28 cellular contexts compared by ENCODE assay signal in genomic region chr18:43952398-43952797, GRCh38.
"Had no signal": no experiment of that assay in that cellular context is flagged by ENCODE, and none has a peak within 500 bp of the region (broad histone marks: within the 10 kb centered on the region; RNA-seq: fewer than 3 reads in every experiment).

No MANE protein-coding gene starts in this region.

- H3K4me1 ChIP-seq: body of pancreas, esophagus squamous epithelium, heart right ventricle had no signal

- H3K36me3 ChIP-seq: esophagus squamous epithelium, gastroesophageal sphincter, heart right ventricle had no signal

- H3K4me3 Mint-ChIP-seq: activated CD4-positive, alpha-beta memory T cell treated with anti-CD3 and anti-CD28 coated beads, Interleukin-2, amount 10 ng/mL, durations not matched to agents 7 days and 5 days; activated CD4-positive, alpha-beta T cell treated with anti-CD3 and anti-CD28 coated beads for 36 hours; activated CD4-positive, alpha-beta T cell treated with anti-CD3 and anti-CD28 coated beads, Interleukin-2, amount 10 ng/mL, durations not matched to agents 24 days and 14 days; activated naive CD4-positive, alpha-beta T cell treated with anti-CD3 and anti-CD28 coated beads, Interleukin-2, amount 10 ng/mL, durations not matched to agents 7 days and 5 days; activated naive CD8-positive, alpha-beta T cell treated with anti-CD3 and anti-CD28 coated beads, Interleukin-2, amount 10 ng/mL, durations not matched to agents 7 days and 5 days; activated T-cell treated with anti-CD3 and anti-CD28 coated beads, Interleukin-2, amount 50 U/mL, for 24 hours; activated T-cell treated with anti-CD3 and anti-CD28 coated beads, Interleukin-2, amount 50 U/mL, for 72 hours; effector memory CD8-positive, alpha-beta T cell had no signal

- H3K9me3 ChIP-seq: body of pancreas, esophagus squamous epithelium, gastroesophageal sphincter had no signal

- H3K27me3 ChIP-seq: body of pancreas, esophagus squamous epithelium, gastroesophageal sphincter, heart right ventricle had no signal

- H3K4me3 ChIP-seq: body of pancreas, esophagus squamous epithelium, gastroesophageal sphincter, heart right ventricle had no signal

- H3K27ac ChIP-seq: body of pancreas, epithelial cell of prostate, esophagus squamous epithelium, gastroesophageal sphincter, heart right ventricle had no signal

- H3K27me3 Mint-ChIP-seq: activated CD4-positive, alpha-beta memory T cell treated with anti-CD3 and anti-CD28 coated beads, Interleukin-2, amount 10 ng/mL, durations not matched to agents 7 days and 5 days; activated CD4-positive, alpha-beta T cell treated with anti-CD3 and anti-CD28 coated beads for 36 hours; activated CD4-positive, alpha-beta T cell treated with anti-CD3 and anti-CD28 coated beads, Interleukin-2, amount 10 ng/mL, durations not matched to agents 24 days and 14 days; activated naive CD4-positive, alpha-beta T cell treated with anti-CD3 and anti-CD28 coated beads, Interleukin-2, amount 10 ng/mL, durations not matched to agents 7 days and 5 days; activated naive CD8-positive, alpha-beta T cell treated with anti-CD3 and anti-CD28 coated beads, Interleukin-2, amount 10 ng/mL, durations not matched to agents 7 days and 5 days; activated T-cell treated with anti-CD3 and anti-CD28 coated beads, Interleukin-2, amount 50 U/mL, for 24 hours; effector memory CD8-positive, alpha-beta T cell had no signal

- DNase-seq: activated CD4-positive, alpha-beta memory T cell treated with anti-CD3 and anti-CD28 coated beads, Interleukin-2, amount 10 ng/mL, durations not matched to agents 7 days and 5 days; activated CD4-positive, alpha-beta T cell treated with anti-CD3 and anti-CD28 coated beads for 36 hours; activated CD4-positive, alpha-beta T cell treated with anti-CD3 and anti-CD28 coated beads, Interleukin-2, amount 10 ng/mL, durations not matched to agents 24 days and 14 days; activated CD4-positive, CD25-positive, alpha-beta regulatory T cell; activated CD4-positive, CD25-positive, alpha-beta regulatory T cell treated with anti-CD3 and anti-CD28 coated beads, Interleukin-2, amount 50 U/mL, for 72 hours; activated CD8-positive, alpha-beta memory T cell treated with anti-CD3 and anti-CD28 coated beads, Interleukin-2, amount 50 U/mL, for 48 hours; activated gamma-delta T cell; activated naive CD4-positive, alpha-beta T cell; activated naive CD4-positive, alpha-beta T cell treated with anti-CD3 and anti-CD28 coated beads, Interleukin-2, amount 10 ng/mL, durations not matched to agents 7 days and 5 days; activated naive CD8-positive, alpha-beta T cell treated with anti-CD3 and anti-CD28 coated beads, Interleukin-2, amount 10 ng/mL, durations not matched to agents 7 days and 5 days; activated T-cell treated with anti-CD3 and anti-CD28 coated beads for 4 hours; activated T-cell treated with anti-CD3 and anti-CD28 coated beads, Interleukin-2, amount 50 U/mL, for 24 hours; activated T-cell treated with anti-CD3 and anti-CD28 coated beads, Interleukin-2, amount 50 U/mL, for 72 hours; amygdala; aorta; body of pancreas; caudate nucleus; cortex of kidney; dermis blood vessel endothelial cell; effector CD4-positive, alpha-beta T cell; effector memory CD8-positive, alpha-beta T cell; esophagus squamous epithelium; foreskin melanocyte; heart right ventricle; T-helper 2 cell had no signal

- H3K4me1 Mint-ChIP-seq: activated CD4-positive, alpha-beta memory T cell treated with anti-CD3 and anti-CD28 coated beads, Interleukin-2, amount 10 ng/mL, durations not matched to agents 7 days and 5 days; activated CD4-positive, alpha-beta T cell treated with anti-CD3 and anti-CD28 coated beads for 36 hours; activated CD4-positive, alpha-beta T cell treated with anti-CD3 and anti-CD28 coated beads, Interleukin-2, amount 10 ng/mL, durations not matched to agents 24 days and 14 days; activated naive CD4-positive, alpha-beta T cell treated with anti-CD3 and anti-CD28 coated beads, Interleukin-2, amount 10 ng/mL, durations not matched to agents 7 days and 5 days; activated naive CD8-positive, alpha-beta T cell treated with anti-CD3 and anti-CD28 coated beads, Interleukin-2, amount 10 ng/mL, durations not matched to agents 7 days and 5 days had no signal

- H3K27ac Mint-ChIP-seq: activated CD4-positive, alpha-beta memory T cell treated with anti-CD3 and anti-CD28 coated beads, Interleukin-2, amount 10 ng/mL, durations not matched to agents 7 days and 5 days; activated CD4-positive, alpha-beta T cell treated with anti-CD3 and anti-CD28 coated beads for 36 hours; activated CD4-positive, alpha-beta T cell treated with anti-CD3 and anti-CD28 coated beads, Interleukin-2, amount 10 ng/mL, durations not matched to agents 24 days and 14 days; activated naive CD4-positive, alpha-beta T cell treated with anti-CD3 and anti-CD28 coated beads, Interleukin-2, amount 10 ng/mL, durations not matched to agents 7 days and 5 days; activated naive CD4-positive, alpha-beta T cell treated with anti-CD3 and anti-CD28 coated beads, Interleukin-2, amount 50 U/mL, for 72 hours; activated naive CD8-positive, alpha-beta T cell treated with anti-CD3 and anti-CD28 coated beads, Interleukin-2, amount 10 ng/mL, durations not matched to agents 7 days and 5 days; activated T-cell treated with anti-CD3 and anti-CD28 coated beads, Interleukin-2, amount 50 U/mL, for 24 hours; activated T-cell treated with anti-CD3 and anti-CD28 coated beads, Interleukin-2, amount 50 U/mL, for 72 hours; effector memory CD8-positive, alpha-beta T cell had no signal

- ATAC-seq: activated CD4-positive, alpha-beta T cell treated with anti-CD3 and anti-CD28 coated beads for 36 hours; activated naive CD4-positive, alpha-beta T cell treated with anti-CD3 and anti-CD28 coated beads, Interleukin-2, amount 50 U/mL, for 72 hours; activated T-cell treated with anti-CD3 and anti-CD28 coated beads, Interleukin-2, amount 50 U/mL, for 72 hours; body of pancreas; effector memory CD8-positive, alpha-beta T cell; gastroesophageal sphincter; heart right ventricle had no signal

- H3K36me3 Mint-ChIP-seq: activated naive CD4-positive, alpha-beta T cell treated with anti-CD3 and anti-CD28 coated beads, Interleukin-2, amount 10 ng/mL, durations not matched to agents 7 days and 5 days; activated naive CD4-positive, alpha-beta T cell treated with anti-CD3 and anti-CD28 coated beads, Interleukin-2, amount 50 U/mL, for 72 hours; activated naive CD8-positive, alpha-beta T cell treated with anti-CD3 and anti-CD28 coated beads, Interleukin-2, amount 10 ng/mL, durations not matched to agents 7 days and 5 days had no signal

- H3K9me3 Mint-ChIP-seq: activated CD4-positive, alpha-beta T cell treated with anti-CD3 and anti-CD28 coated beads, Interleukin-2, amount 10 ng/mL, durations not matched to agents 24 days and 14 days; activated naive CD8-positive, alpha-beta T cell treated with anti-CD3 and anti-CD28 coated beads, Interleukin-2, amount 10 ng/mL, durations not matched to agents 7 days and 5 days had no signal
